15 cellular contexts compared by ENCODE assay signal in genomic region chr12:3091650-3092207, GRCh38. TPM values are rescaled to one million over a fixed set of nuclear protein-coding genes. Genes with fewer than 3 reads are reported as not detected.
DNase-seq lines count a peak whose midpoint lies in the region; ATAC-seq and TF ChIP-seq lines count a peak whose summit lies in the region.
"Had no signal": no experiment of that assay in that cellular context is flagged by ENCODE, and none has a peak within 500 bp of the region (broad histone marks: within the 10 kb centered on the region; RNA-seq: fewer than 3 reads in every experiment).

No MANE protein-coding gene starts in this region.

- H3K27ac Mint-ChIP-seq in endodermal cell (peak overlapping the region; percentile 32), nephron (peak overlapping the region; percentile 85 to 95 (median 88))

- TF ChIP-seq POLR2A in breast epithelium (IDR thresholded peaks at IDR 0.05) (no peak), tibial nerve (IDR thresholded peaks at IDR 0.05) (no peak)

- intact Hi-C loops in breast epithelium (cut with DNase I; ENCODE audit: low total_unique reads) (no loop called here), mammary epithelial cell (cut with micrococcal nuclease) (no loop called here)

- H3K9me3 Mint-ChIP-seq in endodermal cell (peaks cover 14% of the 10 kb centered on the region), nephron (peaks cover 7% of the 10 kb centered on the region)

- H3K27me3 ChIP-seq in breast epithelium (no peaks in the 10 kb centered on the region), mammary epithelial cell (ENCODE audit: insufficient read depth, low read length) (no peaks in the 10 kb centered on the region), endodermal cell (ENCODE audit: control insufficient read depth, insufficient read depth, low read length, poor library complexity, severe bottlenecking) (no peaks in the 10 kb centered on the region), tibial nerve (no peaks in the 10 kb centered on the region)
- H3K27me3 ChIP-seq: MG63 had no signal

- H3K4me3 Mint-ChIP-seq in endodermal cell (no peak overlapping the region), nephron (no peak overlapping the region)

- H3K36me3 ChIP-seq in breast epithelium (no peaks in the 10 kb centered on the region), mammary epithelial cell (ENCODE audit: insufficient read depth, low read length) (no peaks in the 10 kb centered on the region), endodermal cell (ENCODE audit: control insufficient read depth, insufficient read depth, low read length) (no peaks in the 10 kb centered on the region), tibial nerve (no peaks in the 10 kb centered on the region)
- H3K36me3 ChIP-seq: MG63 had no signal

- no peak for TF ChIP-seq EP300 in tibial nerve (IDR thresholded peaks at IDR 0.05)

- no TSS peak for BruUV-seq in mammary epithelial cell (replicated peaks; lab: Mats Ljungman, UMichigan)

- no peaks in the 10 kb centered on the region for H4K20me1 ChIP-seq in mammary epithelial cell (ENCODE audit: insufficient read depth, low read length)

- H3K4me1 ChIP-seq in breast epithelium (peaks cover 7 to 10% of the 10 kb centered on the region in 2 donors), mammary epithelial cell (ENCODE audit: insufficient read depth, low read length) (peaks cover 3% of the 10 kb centered on the region), endodermal cell (ENCODE audit: control insufficient read depth, insufficient read depth, low read length) (no peaks in the 10 kb centered on the region), tibial nerve (peaks cover 0 to 36% (median 8%) of the 10 kb centered on the region in 4 donors)

- H3K27me3 Mint-ChIP-seq in endodermal cell (ENCODE audit: insufficient read depth) = no peaks in the 10 kb centered on the region
- no peaks in the 10 kb centered on the region for H3K27me3 Mint-ChIP-seq in nephron (ENCODE audit: low read depth)

- peaks cover 31% of the 10 kb centered on the region for H3K79me2 ChIP-seq in mammary epithelial cell (ENCODE audit: insufficient read depth, low read length)

- in situ Hi-C loops in mammary epithelial cell (cut with MboI; ENCODE audit: low sequenced_read_pairs in 2 of 2) = no loop called here

- H2AFZ ChIP-seq in mammary epithelial cell (ENCODE audit: low read depth, low read length) = no peak overlapping the region

- CTCF ChIA-PET in mammary epithelial cell (lab: Charles Lee; ENCODE audit: low non-redundant PET) = no interaction called here

- H3K9me3 ChIP-seq in breast epithelium (no peaks in the 10 kb centered on the region), mammary epithelial cell (replicated peaks; ENCODE audit: insufficient read depth, low read length) (no peaks in the 10 kb centered on the region), endodermal cell (ENCODE audit: control insufficient read depth, low read length) (peaks cover 6% of the 10 kb centered on the region), tibial nerve (no peaks in the 10 kb centered on the region)
- H3K9me3 ChIP-seq: MG63 had no signal

- dilution Hi-C loops in mammary epithelial cell (cut with HindIII; ENCODE audit: low sequenced_read_pairs) = loop anchor here (5.0 kb wide), 1 partner anchor 91 kb away; no protein-coding TSS in a partner anchor

- no peak overlapping the region for H3K4me3 ChIP-seq in breast epithelium
- no peak overlapping the region for H3K4me3 ChIP-seq in mammary epithelial cell (replicated peaks in 1 of 3; ENCODE audit: insufficient read depth in 1 of 3, low read depth in 2 of 3, low read length in 3 of 3)
- no peak overlapping the region for H3K4me3 ChIP-seq in endodermal cell (ENCODE audit: low read length)
- H3K4me3 ChIP-seq in tibial nerve = no peak overlapping the region
- H3K4me3 ChIP-seq: GM12878, MG63 had no signal

- no peak for TF ChIP-seq CTCF in breast epithelium (IDR thresholded peaks at IDR 0.05)
- TF ChIP-seq CTCF in mammary epithelial cell (conservative IDR thresholded peaks at IDR 0.05 in 1 of 2, IDR thresholded peaks at IDR 0.05 in 1 of 2; ENCODE audit: extremely low read depth in 1 of 2, insufficient read depth in 1 of 2, low read depth in 1 of 2, low read length in 2 of 2) = no peak
- no peak for TF ChIP-seq CTCF in endodermal cell (conservative IDR thresholded peaks at IDR 0.05)
- TF ChIP-seq CTCF in nephron (IDR thresholded peaks at IDR 0.05; ENCODE audit: unreplicated experiment in 3 of 3) = no peak
- TF ChIP-seq CTCF in tibial nerve (IDR thresholded peaks at IDR 0.05) = no peak

- H3K4me1 Mint-ChIP-seq in endodermal cell (peaks cover 24% of the 10 kb centered on the region), nephron (peaks cover 47% of the 10 kb centered on the region)

- WGBS in mammary epithelial cell (ENCODE audit: low coverage, missing lambda C conversion rate) = 64% methylated on average over 6 of the region's 6 CpGs
- WGBS in endodermal cell (ENCODE audit: insufficient coverage in 1 of 2, insufficient read length in 1 of 2), 2 experiments = 70 to 77% methylated on average over 5 to 6 of the region's 6 CpGs
- 33 to 55% methylated on average over 6 of the region's 6 CpGs for WGBS in tibial nerve, 2 donors

- ATAC-seq in HG03095 (IDR thresholded peaks at IDR 0.05; ENCODE audit: unreplicated experiment) = no peak
- ATAC-seq: GM12878 had no signal

- peak overlapping the region; percentile 21 to 76 for H3K27ac ChIP-seq in breast epithelium
- no peak overlapping the region for H3K27ac ChIP-seq in mammary epithelial cell (ENCODE audit: insufficient read depth, low read depth, low read length)
- peak overlapping the region; percentile 12 for H3K27ac ChIP-seq in endodermal cell (ENCODE audit: low read depth, low read length)
- H3K27ac ChIP-seq in tibial nerve = peak overlapping the region; percentile 29 to 80 (median 56)

- H3K9ac ChIP-seq in mammary epithelial cell (ENCODE audit: insufficient read depth, low read length) (no peak overlapping the region), endodermal cell (ENCODE audit: extremely low read depth, low read length, poor library complexity, severe bottlenecking) (no peak overlapping the region)

- DNase-seq in breast epithelium (ENCODE audit: low spot score in 2 of 2) (no peak), mammary epithelial cell (no peak), endodermal cell (no peak), tibial nerve (ENCODE audit: low spot score in 2 of 2) (no peak), NOMO-1 treated with dmso at 0.1 percent for 144 hours (lab: John Stamatoyannopoulos, UW; ENCODE audit: unreplicated experiment) (no peak), NCI-H1417 treated with DMSO at 0.1 percent for 48 hours (lab: John Stamatoyannopoulos, UW) (no peak)
- DNase-seq: 8988T, DND-41, MG63, NCI-H1092 treated with DMSO at 0.1 percent for 48 hours, NCI-H1694 treated with DMSO at 0.1 percent for 48 hours, NCI-H2107 had no signal

- H3K36me3 Mint-ChIP-seq in endodermal cell (ENCODE audit: low read depth) (peaks cover 26% of the 10 kb centered on the region), nephron (ENCODE audit: low read depth) (peaks cover 26% of the 10 kb centered on the region)

- H3K4me2 ChIP-seq in mammary epithelial cell (ENCODE audit: insufficient read depth, low read depth, low read length) = no peak overlapping the region

RNA-seq across cellular contexts. Expression of gene TSPAN9, which starts 14.6 kb away (rescaled TPM):
- total RNA-seq in breast epithelium (10 to 100 TPM; 16.8 to 44.9 (median 36.9) TPM), mammary epithelial cell (10 to 100 TPM; 29.2 to 30.3 TPM), endodermal cell (10 to 100 TPM; 31.9 to 80.8 TPM), tibial nerve (10 to 100 TPM; 15.7 to 32.6 (median 26.2) TPM)
- 38.7 TPM for polyA plus RNA-seq in mammary epithelial cell
- 40.7 TPM for polyA minus RNA-seq in mammary epithelial cell
- 18.8 TPM for polyA plus RNA-seq in endodermal cell (2013, experiment 1 of 2)
- polyA plus RNA-seq in endodermal cell (2013, experiment 2 of 2) = 19.0 TPM
